ENCODE assay signal across 1 cellular context in the genomic region with DNA sequence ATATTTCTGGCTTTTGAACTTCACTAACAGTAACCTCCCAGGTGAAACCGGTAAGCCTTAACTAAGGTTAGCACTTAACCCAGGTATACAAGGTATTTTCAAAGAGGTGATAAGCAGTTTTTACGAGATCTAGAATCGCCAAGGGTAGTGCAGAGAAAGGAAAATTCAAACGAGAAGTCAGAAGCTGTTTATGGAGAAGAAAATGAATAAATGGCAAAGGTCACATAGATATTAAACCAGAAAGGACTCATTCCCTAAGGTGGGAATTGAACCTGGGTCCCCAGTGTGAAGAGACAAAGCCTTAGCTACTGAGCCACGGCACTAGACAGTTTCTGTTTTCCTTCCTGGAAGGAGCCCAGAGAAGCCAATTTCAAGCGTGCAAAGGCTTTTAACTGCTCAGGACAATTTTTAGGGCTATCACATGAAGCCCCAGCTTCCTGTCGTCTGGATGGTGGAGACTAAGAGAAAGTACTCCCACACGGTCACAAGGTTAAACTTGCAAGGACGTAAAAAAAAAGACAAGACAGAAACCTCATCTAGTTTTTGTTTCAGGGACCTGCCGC.
TF ChIP-seq lines count a peak whose summit lies in the region.

No MANE protein-coding gene starts in this region.

TF ChIP-seq in K562, 482 proteins besides CTCF, POLR2A, EP300 and RAD21 (continued from another document and continues in another):
- TF ChIP-seq ELK1 (CRISPR knock-in tag; IDR thresholded peaks at IDR 0.05) = no peak
- no peak for TF ChIP-seq ZBTB33 (CRISPR knock-in tag; IDR thresholded peaks at IDR 0.05)
- TF ChIP-seq, protein P1, sequence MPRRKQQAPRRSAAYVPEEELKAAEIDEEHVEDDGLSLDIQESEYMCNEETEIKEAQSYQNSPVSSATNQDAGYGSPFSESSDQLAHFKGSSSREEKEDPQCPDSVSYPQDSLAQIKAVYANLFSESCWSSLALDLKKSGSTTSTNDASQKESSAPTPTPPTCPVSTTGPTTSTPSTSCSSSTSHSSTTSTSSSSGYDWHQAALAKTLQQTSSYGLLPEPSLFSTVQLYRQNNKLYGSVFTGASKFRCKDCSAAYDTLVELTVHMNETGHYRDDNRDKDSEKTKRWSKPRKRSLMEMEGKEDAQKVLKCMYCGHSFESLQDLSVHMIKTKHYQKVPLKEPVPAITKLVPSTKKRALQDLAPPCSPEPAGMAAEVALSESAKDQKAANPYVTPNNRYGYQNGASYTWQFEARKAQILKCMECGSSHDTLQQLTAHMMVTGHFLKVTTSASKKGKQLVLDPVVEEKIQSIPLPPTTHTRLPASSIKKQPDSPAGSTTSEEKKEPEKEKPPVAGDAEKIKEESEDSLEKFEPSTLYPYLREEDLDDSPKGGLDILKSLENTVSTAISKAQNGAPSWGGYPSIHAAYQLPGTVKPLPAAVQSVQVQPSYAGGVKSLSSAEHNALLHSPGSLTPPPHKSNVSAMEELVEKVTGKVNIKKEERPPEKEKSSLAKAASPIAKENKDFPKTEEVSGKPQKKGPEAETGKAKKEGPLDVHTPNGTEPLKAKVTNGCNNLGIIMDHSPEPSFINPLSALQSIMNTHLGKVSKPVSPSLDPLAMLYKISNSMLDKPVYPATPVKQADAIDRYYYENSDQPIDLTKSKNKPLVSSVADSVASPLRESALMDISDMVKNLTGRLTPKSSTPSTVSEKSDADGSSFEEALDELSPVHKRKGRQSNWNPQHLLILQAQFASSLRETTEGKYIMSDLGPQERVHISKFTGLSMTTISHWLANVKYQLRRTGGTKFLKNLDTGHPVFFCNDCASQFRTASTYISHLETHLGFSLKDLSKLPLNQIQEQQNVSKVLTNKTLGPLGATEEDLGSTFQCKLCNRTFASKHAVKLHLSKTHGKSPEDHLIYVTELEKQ (CRISPR knock-in tag; IDR thresholded peaks at IDR 0.05) = no peak
- no peak for TF ChIP-seq PTRF (tag; IDR thresholded peaks at IDR 0.05)
- TF ChIP-seq, protein P2, sequence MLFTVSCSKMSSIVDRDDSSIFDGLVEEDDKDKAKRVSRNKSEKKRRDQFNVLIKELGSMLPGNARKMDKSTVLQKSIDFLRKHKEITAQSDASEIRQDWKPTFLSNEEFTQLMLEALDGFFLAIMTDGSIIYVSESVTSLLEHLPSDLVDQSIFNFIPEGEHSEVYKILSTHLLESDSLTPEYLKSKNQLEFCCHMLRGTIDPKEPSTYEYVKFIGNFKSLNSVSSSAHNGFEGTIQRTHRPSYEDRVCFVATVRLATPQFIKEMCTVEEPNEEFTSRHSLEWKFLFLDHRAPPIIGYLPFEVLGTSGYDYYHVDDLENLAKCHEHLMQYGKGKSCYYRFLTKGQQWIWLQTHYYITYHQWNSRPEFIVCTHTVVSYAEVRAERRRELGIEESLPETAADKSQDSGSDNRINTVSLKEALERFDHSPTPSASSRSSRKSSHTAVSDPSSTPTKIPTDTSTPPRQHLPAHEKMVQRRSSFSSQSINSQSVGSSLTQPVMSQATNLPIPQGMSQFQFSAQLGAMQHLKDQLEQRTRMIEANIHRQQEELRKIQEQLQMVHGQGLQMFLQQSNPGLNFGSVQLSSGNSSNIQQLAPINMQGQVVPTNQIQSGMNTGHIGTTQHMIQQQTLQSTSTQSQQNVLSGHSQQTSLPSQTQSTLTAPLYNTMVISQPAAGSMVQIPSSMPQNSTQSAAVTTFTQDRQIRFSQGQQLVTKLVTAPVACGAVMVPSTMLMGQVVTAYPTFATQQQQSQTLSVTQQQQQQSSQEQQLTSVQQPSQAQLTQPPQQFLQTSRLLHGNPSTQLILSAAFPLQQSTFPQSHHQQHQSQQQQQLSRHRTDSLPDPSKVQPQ (CRISPR knock-in tag; IDR thresholded peaks at IDR 0.05; ENCODE audit: borderline replicate concordance) = no peak
- no peak for TF ChIP-seq ZNF764 (CRISPR knock-in tag; IDR thresholded peaks at IDR 0.05; ENCODE audit: low read depth)
- TF ChIP-seq L3MBTL2 (IDR thresholded peaks at IDR 0.05) = peak; percentile 35; the same call in 1 of the 2 replicates
- TF ChIP-seq DPF2 (IDR thresholded peaks at IDR 0.05) = no peak; the same call in 1 of the 2 replicates
- no peak for TF ChIP-seq SP2 (IDR thresholded peaks at IDR 0.05; ENCODE audit: extremely low read depth, low read depth, low read length, poor library complexity, severe bottlenecking)
- TF ChIP-seq MBD1 (CRISPR knock-in tag; IDR thresholded peaks at IDR 0.05) = no peak
- TF ChIP-seq BRD4 (IDR thresholded peaks at IDR 0.05) = peak; percentile 56; the same call in 1 of the 2 replicates
- TF ChIP-seq CCNT2 (IDR thresholded peaks at IDR 0.05; ENCODE audit: borderline replicate concordance, extremely low read depth, insufficient read length, low read depth, low read length) = no peak
- TF ChIP-seq FOXK2 (conservative IDR thresholded peaks at IDR 0.05 in 1 of 2, IDR thresholded peaks at IDR 0.05 in 1 of 2; ENCODE audit: low read depth in 2 of 2) = 0 out of 4 replicates have a peak, but pooled peaks of 1 of the 2 experiments have one; percentile 20
- TF ChIP-seq HEY1 (CRISPR knock-in tag; IDR thresholded peaks at IDR 0.05; ENCODE audit: borderline replicate concordance) = no peak
- TF ChIP-seq SAFB2 (IDR thresholded peaks at IDR 0.05; ENCODE audit: borderline replicate concordance, low read depth, low read length, severe bottlenecking) = no peak
- no peak for TF ChIP-seq CBFB (CRISPR knock-in tag; IDR thresholded peaks at IDR 0.05)
- TF ChIP-seq TOE1 (IDR thresholded peaks at IDR 0.05; ENCODE audit: borderline replicate concordance) = no peak
- no peak for TF ChIP-seq TOE1 (CRISPR knock-in tag; IDR thresholded peaks at IDR 0.05; ENCODE audit: borderline replicate concordance, low read depth)
- TF ChIP-seq, protein P3, sequence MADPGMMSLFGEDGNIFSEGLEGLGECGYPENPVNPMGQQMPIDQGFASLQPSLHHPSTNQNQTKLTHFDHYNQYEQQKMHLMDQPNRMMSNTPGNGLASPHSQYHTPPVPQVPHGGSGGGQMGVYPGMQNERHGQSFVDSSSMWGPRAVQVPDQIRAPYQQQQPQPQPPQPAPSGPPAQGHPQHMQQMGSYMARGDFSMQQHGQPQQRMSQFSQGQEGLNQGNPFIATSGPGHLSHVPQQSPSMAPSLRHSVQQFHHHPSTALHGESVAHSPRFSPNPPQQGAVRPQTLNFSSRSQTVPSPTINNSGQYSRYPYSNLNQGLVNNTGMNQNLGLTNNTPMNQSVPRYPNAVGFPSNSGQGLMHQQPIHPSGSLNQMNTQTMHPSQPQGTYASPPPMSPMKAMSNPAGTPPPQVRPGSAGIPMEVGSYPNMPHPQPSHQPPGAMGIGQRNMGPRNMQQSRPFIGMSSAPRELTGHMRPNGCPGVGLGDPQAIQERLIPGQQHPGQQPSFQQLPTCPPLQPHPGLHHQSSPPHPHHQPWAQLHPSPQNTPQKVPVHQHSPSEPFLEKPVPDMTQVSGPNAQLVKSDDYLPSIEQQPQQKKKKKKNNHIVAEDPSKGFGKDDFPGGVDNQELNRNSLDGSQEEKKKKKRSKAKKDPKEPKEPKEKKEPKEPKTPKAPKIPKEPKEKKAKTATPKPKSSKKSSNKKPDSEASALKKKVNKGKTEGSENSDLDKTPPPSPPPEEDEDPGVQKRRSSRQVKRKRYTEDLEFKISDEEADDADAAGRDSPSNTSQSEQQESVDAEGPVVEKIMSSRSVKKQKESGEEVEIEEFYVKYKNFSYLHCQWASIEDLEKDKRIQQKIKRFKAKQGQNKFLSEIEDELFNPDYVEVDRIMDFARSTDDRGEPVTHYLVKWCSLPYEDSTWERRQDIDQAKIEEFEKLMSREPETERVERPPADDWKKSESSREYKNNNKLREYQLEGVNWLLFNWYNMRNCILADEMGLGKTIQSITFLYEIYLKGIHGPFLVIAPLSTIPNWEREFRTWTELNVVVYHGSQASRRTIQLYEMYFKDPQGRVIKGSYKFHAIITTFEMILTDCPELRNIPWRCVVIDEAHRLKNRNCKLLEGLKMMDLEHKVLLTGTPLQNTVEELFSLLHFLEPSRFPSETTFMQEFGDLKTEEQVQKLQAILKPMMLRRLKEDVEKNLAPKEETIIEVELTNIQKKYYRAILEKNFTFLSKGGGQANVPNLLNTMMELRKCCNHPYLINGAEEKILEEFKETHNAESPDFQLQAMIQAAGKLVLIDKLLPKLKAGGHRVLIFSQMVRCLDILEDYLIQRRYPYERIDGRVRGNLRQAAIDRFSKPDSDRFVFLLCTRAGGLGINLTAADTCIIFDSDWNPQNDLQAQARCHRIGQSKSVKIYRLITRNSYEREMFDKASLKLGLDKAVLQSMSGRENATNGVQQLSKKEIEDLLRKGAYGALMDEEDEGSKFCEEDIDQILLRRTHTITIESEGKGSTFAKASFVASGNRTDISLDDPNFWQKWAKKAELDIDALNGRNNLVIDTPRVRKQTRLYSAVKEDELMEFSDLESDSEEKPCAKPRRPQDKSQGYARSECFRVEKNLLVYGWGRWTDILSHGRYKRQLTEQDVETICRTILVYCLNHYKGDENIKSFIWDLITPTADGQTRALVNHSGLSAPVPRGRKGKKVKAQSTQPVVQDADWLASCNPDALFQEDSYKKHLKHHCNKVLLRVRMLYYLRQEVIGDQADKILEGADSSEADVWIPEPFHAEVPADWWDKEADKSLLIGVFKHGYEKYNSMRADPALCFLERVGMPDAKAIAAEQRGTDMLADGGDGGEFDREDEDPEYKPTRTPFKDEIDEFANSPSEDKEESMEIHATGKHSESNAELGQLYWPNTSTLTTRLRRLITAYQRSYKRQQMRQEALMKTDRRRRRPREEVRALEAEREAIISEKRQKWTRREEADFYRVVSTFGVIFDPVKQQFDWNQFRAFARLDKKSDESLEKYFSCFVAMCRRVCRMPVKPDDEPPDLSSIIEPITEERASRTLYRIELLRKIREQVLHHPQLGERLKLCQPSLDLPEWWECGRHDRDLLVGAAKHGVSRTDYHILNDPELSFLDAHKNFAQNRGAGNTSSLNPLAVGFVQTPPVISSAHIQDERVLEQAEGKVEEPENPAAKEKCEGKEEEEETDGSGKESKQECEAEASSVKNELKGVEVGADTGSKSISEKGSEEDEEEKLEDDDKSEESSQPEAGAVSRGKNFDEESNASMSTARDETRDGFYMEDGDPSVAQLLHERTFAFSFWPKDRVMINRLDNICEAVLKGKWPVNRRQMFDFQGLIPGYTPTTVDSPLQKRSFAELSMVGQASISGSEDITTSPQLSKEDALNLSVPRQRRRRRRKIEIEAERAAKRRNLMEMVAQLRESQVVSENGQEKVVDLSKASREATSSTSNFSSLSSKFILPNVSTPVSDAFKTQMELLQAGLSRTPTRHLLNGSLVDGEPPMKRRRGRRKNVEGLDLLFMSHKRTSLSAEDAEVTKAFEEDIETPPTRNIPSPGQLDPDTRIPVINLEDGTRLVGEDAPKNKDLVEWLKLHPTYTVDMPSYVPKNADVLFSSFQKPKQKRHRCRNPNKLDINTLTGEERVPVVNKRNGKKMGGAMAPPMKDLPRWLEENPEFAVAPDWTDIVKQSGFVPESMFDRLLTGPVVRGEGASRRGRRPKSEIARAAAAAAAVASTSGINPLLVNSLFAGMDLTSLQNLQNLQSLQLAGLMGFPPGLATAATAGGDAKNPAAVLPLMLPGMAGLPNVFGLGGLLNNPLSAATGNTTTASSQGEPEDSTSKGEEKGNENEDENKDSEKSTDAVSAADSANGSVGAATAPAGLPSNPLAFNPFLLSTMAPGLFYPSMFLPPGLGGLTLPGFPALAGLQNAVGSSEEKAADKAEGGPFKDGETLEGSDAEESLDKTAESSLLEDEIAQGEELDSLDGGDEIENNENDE (IDR thresholded peaks at IDR 0.05; ENCODE audit: low read depth, low read length) = no peak
- peak; percentile 98 for TF ChIP-seq TBP (optimal IDR thresholded peaks at IDR 0.05; ENCODE audit: low read depth, low read length)
- no peak for TF ChIP-seq RBM22 (IDR thresholded peaks at IDR 0.05; ENCODE audit: low read depth, low read length, poor library complexity, severe bottlenecking)
- no peak for TF ChIP-seq ZNF217 (CRISPR knock-in tag; IDR thresholded peaks at IDR 0.05)
- no peak for TF ChIP-seq ZNF121 (CRISPR knock-in tag; conservative IDR thresholded peaks at IDR 0.05)
- TF ChIP-seq ZNF511 (CRISPR knock-in tag; IDR thresholded peaks at IDR 0.05) = no peak
- no peak for TF ChIP-seq ZNF347 (CRISPR knock-in tag; IDR thresholded peaks at IDR 0.05; ENCODE audit: low read depth)
